Comparison of ENCODE assay signal across 11 cellular contexts in genomic region chr20:47124235-47124717, GRCh38.
DNase-seq lines count a peak whose midpoint lies in the region; ATAC-seq and TF ChIP-seq lines count a peak whose summit lies in the region.
"Had no signal": no experiment of that assay in that cellular context is flagged by ENCODE, and none has a peak within 500 bp of the region (broad histone marks: within the 10 kb centered on the region; RNA-seq: fewer than 3 reads in every experiment).

No MANE protein-coding gene starts in this region.

- WGBS in lower leg skin, 2 donors = 47 to 51% methylated on average over 3 of the region's 3 CpGs

- peak overlapping the region; percentile 1 for H3K27ac ChIP-seq in colonic mucosa
- peak overlapping the region; percentile 70 to 73 for H3K27ac ChIP-seq in thoracic aorta

- no peaks in the 10 kb centered on the region for H3K36me3 ChIP-seq in colonic mucosa
- no peaks in the 10 kb centered on the region for H3K36me3 ChIP-seq in thoracic aorta
- H3K36me3 ChIP-seq: pancreas had no signal

- no peak overlapping the region for H3K27ac Mint-ChIP-seq in activated CD4-positive, alpha-beta T cell treated with anti-CD3 and anti-CD28 coated beads for 36 hours
- H3K27ac Mint-ChIP-seq: activated B cell treated with CpG ODN at 0.5 μM for 24 hours had no signal

- H3K9me3 Mint-ChIP-seq in activated CD4-positive, alpha-beta T cell treated with anti-CD3 and anti-CD28 coated beads for 36 hours (ENCODE audit: low read depth) = no peaks in the 10 kb centered on the region
- H3K9me3 Mint-ChIP-seq: activated B cell treated with CpG ODN at 0.5 μM for 24 hours had no signal

- H3K4me1 Mint-ChIP-seq in activated CD4-positive, alpha-beta T cell treated with anti-CD3 and anti-CD28 coated beads for 36 hours = no peaks in the 10 kb centered on the region

- CTCF ChIA-PET in activated CD4-positive, alpha-beta T cell treated with anti-CD3 and anti-CD28 coated beads for 36 hours (lab: Charles Lee) = interaction anchor here (1.0 kb wide), 1 partner anchor 8 kb away, joined by 3 read pairs; no protein-coding TSS in a partner anchor

- DNase-seq in NOMO-1 treated with DMSO at 0.1 percent for 48 hours (lab: John Stamatoyannopoulos, UW; ENCODE audit: unreplicated experiment) = peak; percentile 60
- no peak for DNase-seq in colonic mucosa
- DNase-seq in lower leg skin (ENCODE audit: low spot score in 2 of 2) = peak; percentile 33 to 87
- DNase-seq in thoracic aorta (ENCODE audit: low spot score) = no peak
- DNase-seq in NCI-H2171 (lab: John Stamatoyannopoulos, UW) = no peak
- no peak for DNase-seq in NCI-H2107 (lab: John Stamatoyannopoulos, UW)
- DNase-seq in NCI-H1694 treated with DMSO at 0.1 percent for 48 hours (lab: John Stamatoyannopoulos, UW) = no peak
- DNase-seq in activated CD4-positive, alpha-beta T cell treated with anti-CD3 and anti-CD28 coated beads for 36 hours = no peak
- DNase-seq: activated B cell treated with CpG ODN at 0.5 μM for 24 hours; activated effector memory CD4-positive, alpha-beta T cell treated with Interleukin-2 at 50 U/mL for 16 hours; pancreas had no signal

- H3K9me3 ChIP-seq in colonic mucosa (no peaks in the 10 kb centered on the region), thoracic aorta (no peaks in the 10 kb centered on the region)
- H3K9me3 ChIP-seq: pancreas had no signal

- peak; percentile 62 for ATAC-seq in thoracic aorta (ENCODE audit: insufficient number of reproducible peaks, low FRiP score, low read depth)
- no peak for ATAC-seq in activated CD4-positive, alpha-beta T cell treated with anti-CD3 and anti-CD28 coated beads for 36 hours

- no peak overlapping the region for H3K4me3 Mint-ChIP-seq in activated CD4-positive, alpha-beta T cell treated with anti-CD3 and anti-CD28 coated beads for 36 hours
- H3K4me3 Mint-ChIP-seq: activated B cell treated with CpG ODN at 0.5 μM for 24 hours had no signal

- intact Hi-C loops in colonic mucosa (cut with DNase I) (no loop called here), lower leg skin (cut with DNase I; ENCODE audit: low total_unique reads) (loop anchor here (5.0 kb wide), 1 partner anchor 1648 kb away; no protein-coding TSS in a partner anchor)
- intact Hi-C loops in activated CD4-positive, alpha-beta T cell treated with anti-CD3 and anti-CD28 coated beads for 36 hours (cut with DNase I, micrococcal nuclease) = no loop called here

- peaks cover 25% of the 10 kb centered on the region for H3K27me3 Mint-ChIP-seq in activated CD4-positive, alpha-beta T cell treated with anti-CD3 and anti-CD28 coated beads for 36 hours

- H3K4me1 ChIP-seq in colonic mucosa (no peaks in the 10 kb centered on the region), thoracic aorta (ENCODE audit: control insufficient read depth in 1 of 2, low read depth in 2 of 2) (peaks cover 7 to 35% of the 10 kb centered on the region in 2 donors)
- H3K4me1 ChIP-seq: pancreas had no signal

- H3K27me3 ChIP-seq in colonic mucosa (no peaks in the 10 kb centered on the region), thoracic aorta (replicated peaks; ENCODE audit: insufficient read depth) (no peaks in the 10 kb centered on the region)
- H3K27me3 ChIP-seq: pancreas had no signal

- no peak for TF ChIP-seq POLR2A in lower leg skin (IDR thresholded peaks at IDR 0.05)

- POLR2A ChIA-PET in activated CD4-positive, alpha-beta T cell treated with anti-CD3 and anti-CD28 coated beads for 36 hours (lab: Charles Lee) = no interaction called here

- TF ChIP-seq CTCF in colonic mucosa (IDR thresholded peaks at IDR 0.05) (no peak), lower leg skin (IDR thresholded peaks at IDR 0.05) (no peak), thoracic aorta (IDR thresholded peaks at IDR 0.05) (no peak)

- H3K4me3 ChIP-seq in colonic mucosa = no peak overlapping the region
- no peak overlapping the region for H3K4me3 ChIP-seq in lower leg skin (ENCODE audit: low read depth, poor library complexity, severe bottlenecking)
- H3K4me3 ChIP-seq in thoracic aorta = no peak overlapping the region
- H3K4me3 ChIP-seq: pancreas had no signal

- H3K36me3 Mint-ChIP-seq in activated CD4-positive, alpha-beta T cell treated with anti-CD3 and anti-CD28 coated beads for 36 hours (ENCODE audit: low read depth) = no peaks in the 10 kb centered on the region

- H3K9ac ChIP-seq in colonic mucosa (ENCODE audit: low read depth in 2 of 2, low read length in 2 of 2) = no peak overlapping the region

Comparison
In these comparisons a context has a peak if more than half of its experiments do, and no peak if none do; other contexts are left out.
1. DNase-seq: peak in NOMO-1 treated with DMSO at 0.1 percent for 48 hours (single experiment) and lower leg skin (2 of 2); none in colonic mucosa (single experiment), thoracic aorta (single experiment), NCI-H2171 (single experiment), NCI-H2107 (single experiment), NCI-H1694 treated with DMSO at 0.1 percent for 48 hours (single experiment) and activated CD4-positive, alpha-beta T cell treated with anti-CD3 and anti-CD28 coated beads for 36 hours (single experiment).